Comparison of ENCODE assay signal across 1 cellular context in the genomic region with DNA sequence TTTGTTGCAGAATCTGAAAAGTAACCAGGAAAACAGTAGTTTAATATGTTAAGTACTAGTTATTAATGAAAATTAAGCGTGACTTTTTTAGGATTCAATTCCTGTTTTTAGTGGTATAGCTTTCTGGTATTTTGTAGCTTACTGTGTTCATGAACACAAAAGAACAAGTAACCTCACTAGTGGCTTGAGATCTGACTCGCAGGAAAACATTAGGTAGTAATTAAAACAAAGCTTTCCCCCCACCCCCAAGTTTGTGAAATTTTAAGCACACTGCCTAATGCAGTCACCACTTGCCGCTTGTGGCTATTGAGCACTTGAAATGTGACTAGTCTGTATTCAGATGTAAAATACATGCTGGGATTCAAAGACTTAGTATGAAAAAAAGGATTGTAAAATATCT.
TF ChIP-seq lines count a peak whose summit lies in the region.

No MANE protein-coding gene starts in this region.

TF ChIP-seq in H1, 55 proteins besides CTCF, POLR2A, EP300 and RAD21 (continued from another document):
- no peak for TF ChIP-seq RBBP5 (IDR thresholded peaks at IDR 0.05; ENCODE audit: borderline replicate concordance, low read depth, low read length)
TF ChIP-seq in H1: peak in this region for 3.
